Comparison of ENCODE assay signal across 1 cellular context in the genomic region with DNA sequence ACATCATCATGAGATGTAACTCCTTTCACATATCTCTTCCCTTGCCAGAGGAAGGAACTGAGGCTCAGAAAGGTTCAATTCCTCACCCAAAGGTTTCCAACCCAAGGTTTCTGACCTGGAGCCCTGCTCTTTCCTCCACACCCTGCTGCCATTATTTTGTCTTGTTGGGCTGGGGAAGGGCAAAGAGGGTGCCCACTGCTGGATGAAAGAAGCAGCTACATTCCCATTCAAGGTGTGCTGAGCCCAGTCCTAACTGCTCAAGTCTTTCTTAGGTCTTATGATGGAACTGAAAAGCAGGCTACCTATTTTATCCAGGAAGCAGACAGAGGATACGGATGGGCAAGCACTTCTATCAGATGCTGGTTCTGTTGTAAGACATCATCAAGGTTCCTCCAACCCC.
TF ChIP-seq lines count a peak whose summit lies in the region.

No MANE protein-coding gene starts in this region.

TF ChIP-seq in GM23338, 12 proteins besides CTCF, POLR2A, EP300 and RAD21:
- TF ChIP-seq NANOG (IDR thresholded peaks at IDR 0.05; ENCODE audit: borderline replicate concordance) = no peak
